8 cellular contexts compared by ENCODE assay signal in the genomic region with DNA sequence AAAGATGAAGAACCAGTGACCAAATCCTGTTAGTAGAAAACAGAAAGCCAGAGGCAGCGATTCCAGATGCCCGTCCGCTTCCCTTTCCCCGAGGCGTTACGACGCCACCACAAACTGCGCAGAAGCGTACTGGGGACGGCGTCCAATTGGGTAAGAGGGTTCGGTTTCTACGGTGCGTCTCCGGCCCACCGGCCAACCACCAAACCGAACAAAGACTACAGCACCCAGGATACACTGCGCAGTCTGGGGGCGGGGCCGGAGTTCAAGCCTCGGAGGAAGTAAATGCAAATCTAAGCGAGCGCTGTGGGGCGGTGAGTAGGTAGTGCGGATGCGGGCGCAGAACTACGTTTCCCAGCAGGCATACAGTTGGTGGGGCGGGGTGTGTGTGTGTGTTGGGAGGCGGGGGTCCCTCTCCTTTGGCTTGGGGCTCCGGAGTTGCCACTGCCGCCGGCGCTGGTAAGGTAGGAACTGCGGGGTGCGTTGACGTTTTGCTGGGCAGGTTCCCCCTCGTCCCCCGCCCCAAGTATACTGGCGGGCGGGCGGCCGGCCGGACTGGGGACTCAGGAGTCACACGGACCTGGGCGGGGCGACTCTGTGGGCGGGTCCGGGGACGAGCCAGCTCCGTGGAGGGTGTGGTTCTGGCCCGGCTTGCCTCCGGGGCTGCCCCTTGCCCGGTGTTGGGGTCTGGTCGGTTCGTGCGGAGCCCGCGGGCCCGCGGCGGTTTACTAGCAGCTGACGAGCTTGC. TPM values are rescaled to one million over a fixed set of nuclear protein-coding genes. Genes with fewer than 3 reads are reported as not detected.
DNase-seq lines count a peak whose midpoint lies in the region; TF ChIP-seq lines count a peak whose summit lies in the region.

A gene with protein sequence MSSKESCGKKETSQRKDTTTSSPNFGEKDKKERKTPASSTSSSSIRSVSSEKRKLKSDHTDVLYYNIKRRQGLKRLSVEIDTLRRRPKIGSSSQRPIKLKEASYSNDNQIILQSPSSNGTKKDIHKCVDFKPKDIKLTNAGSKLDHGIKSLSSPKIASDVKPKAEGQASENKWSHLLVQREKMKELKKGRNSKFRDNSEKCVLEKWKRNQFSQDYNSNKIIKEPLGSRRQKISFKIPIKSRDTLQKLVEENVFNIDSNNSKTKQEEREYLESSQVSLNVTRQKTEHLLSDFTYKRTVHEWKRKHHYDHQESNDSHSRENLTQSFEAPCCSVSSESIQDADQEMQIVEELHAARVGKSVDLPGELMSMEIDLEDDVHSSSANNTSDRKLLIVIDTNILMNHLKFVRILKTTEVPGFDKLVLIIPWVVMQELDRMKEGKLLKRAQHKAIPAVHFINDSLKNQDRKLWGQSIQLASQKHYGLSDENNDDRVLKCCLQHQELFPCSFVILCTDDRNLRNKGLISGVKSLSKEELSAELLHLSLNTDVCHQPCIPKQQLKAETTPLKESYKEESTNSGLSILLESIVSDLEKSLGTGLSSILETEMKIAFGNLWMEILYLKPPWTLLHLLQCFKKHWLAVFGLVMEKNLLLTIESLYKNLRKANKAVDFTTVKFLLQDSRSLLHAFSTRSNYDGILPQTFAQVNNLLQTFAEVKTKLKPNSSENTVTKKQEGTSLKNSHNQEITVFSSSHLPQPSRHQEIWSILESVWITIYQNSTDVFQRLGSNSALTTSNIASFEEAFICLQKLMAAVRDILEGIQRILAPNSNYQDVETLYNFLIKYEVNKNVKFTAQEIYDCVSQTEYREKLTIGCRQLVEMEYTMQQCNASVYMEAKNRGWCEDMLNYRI (plus strand): TSS at position 314 of the 745 bp plus-strand sequence. CDS start 3,675 bp downstream, outside the sequence.
A gene with protein sequence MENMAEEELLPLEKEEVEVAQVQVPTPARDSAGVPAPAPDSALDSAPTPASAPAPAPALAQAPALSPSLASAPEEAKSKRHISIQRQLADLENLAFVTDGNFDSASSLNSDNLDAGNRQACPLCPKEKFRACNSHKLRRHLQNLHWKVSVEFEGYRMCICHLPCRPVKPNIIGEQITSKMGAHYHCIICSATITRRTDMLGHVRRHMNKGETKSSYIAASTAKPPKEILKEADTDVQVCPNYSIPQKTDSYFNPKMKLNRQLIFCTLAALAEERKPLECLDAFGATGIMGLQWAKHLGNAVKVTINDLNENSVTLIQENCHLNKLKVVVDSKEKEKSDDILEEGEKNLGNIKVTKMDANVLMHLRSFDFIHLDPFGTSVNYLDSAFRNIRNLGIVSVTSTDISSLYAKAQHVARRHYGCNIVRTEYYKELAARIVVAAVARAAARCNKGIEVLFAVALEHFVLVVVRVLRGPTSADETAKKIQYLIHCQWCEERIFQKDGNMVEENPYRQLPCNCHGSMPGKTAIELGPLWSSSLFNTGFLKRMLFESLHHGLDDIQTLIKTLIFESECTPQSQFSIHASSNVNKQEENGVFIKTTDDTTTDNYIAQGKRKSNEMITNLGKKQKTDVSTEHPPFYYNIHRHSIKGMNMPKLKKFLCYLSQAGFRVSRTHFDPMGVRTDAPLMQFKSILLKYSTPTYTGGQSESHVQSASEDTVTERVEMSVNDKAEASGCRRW (minus strand): TSS at position 100 of the 745 bp plus-strand sequence. CDS start 241 bp downstream, outside the sequence.

- H3K79me1 ChIP-seq in H9 (ENCODE audit: insufficient read depth, low read depth, low read length, poor library complexity, severe bottlenecking): no peaks in the 10 kb centered on the region

- no peak within 1 kb of the TSS for H4K5ac ChIP-seq in H9 (ENCODE audit: insufficient read length, low read depth, low read length)

- no peaks in the 10 kb centered on the region for H3K36me3 ChIP-seq in MG63
- H3K36me3 ChIP-seq in stomach smooth muscle (ENCODE audit: control insufficient read depth in 2 of 2, insufficient read depth in 2 of 2, low read length in 2 of 2): no peaks in the 10 kb centered on the region

- H4K20me1 ChIP-seq in H9 (ENCODE audit: control insufficient read depth, insufficient read depth, insufficient read length): no peaks in the 10 kb centered on the region

- H3K79me2 ChIP-seq in H9 (ENCODE audit: insufficient read depth, low read length): no peaks in the 10 kb centered on the region

- H2BK5ac ChIP-seq in H9 (ENCODE audit: insufficient read length, low read length): no peak within 1 kb of the TSS

- H3K23ac ChIP-seq in H9 (ENCODE audit: insufficient read length, low read depth, low read length): no peak within 1 kb of the TSS

- no peak for TF ChIP-seq CTCF in H9 (conservative IDR thresholded peaks at IDR 0.05)
- no peak for TF ChIP-seq CTCF in foreskin fibroblast (IDR thresholded peaks at IDR 0.05; ENCODE audit: low read depth, low read length)
- TF ChIP-seq CTCF in neural crest cell (conservative IDR thresholded peaks at IDR 0.05): no peak

- H3K23me2 ChIP-seq in H9 (ENCODE audit: insufficient read length, low read depth, low read length, poor library complexity, severe bottlenecking): peaks cover 13% of the 10 kb centered on the region

- H3K27me3 Mint-ChIP-seq in H9 (ENCODE audit: low read depth) (no peaks in the 10 kb centered on the region), neural crest cell (ENCODE audit: low read depth) (no peaks in the 10 kb centered on the region)

- peak within 1 kb of the TSS; percentile 59 for H3K27ac ChIP-seq in H9 (ENCODE audit: insufficient read length, low read depth, low read length)
- peak within 1 kb of the TSS; percentile 98 for H3K27ac ChIP-seq in stomach smooth muscle (ENCODE audit: low read length)

- no peak within 1 kb of the TSS for H3K56ac ChIP-seq in H9 (ENCODE audit: insufficient read length, low read depth, low read length)

- H3K4me1 ChIP-seq in H9 (ENCODE audit: insufficient read depth, low read length) (no peaks in the 10 kb centered on the region), stomach smooth muscle (ENCODE audit: control insufficient read depth, insufficient read depth, low read length) (peaks cover 3% of the 10 kb centered on the region)

- no peak within 1 kb of the TSS for H3T11ph ChIP-seq in H9 (ENCODE audit: low read length)

- H3K9me3 Mint-ChIP-seq in H9: no peaks in the 10 kb centered on the region; a peak in 2 of 5 replicates
- no peaks in the 10 kb centered on the region for H3K9me3 Mint-ChIP-seq in neural crest cell

- H3K4ac ChIP-seq in H9 (ENCODE audit: low read depth, low read length): no peak within 1 kb of the TSS

- no peaks in the 10 kb centered on the region for H3K27me3 ChIP-seq in H9 (ENCODE audit: insufficient read depth, low read length)
- H3K27me3 ChIP-seq in MG63: no peaks in the 10 kb centered on the region
- no peaks in the 10 kb centered on the region for H3K27me3 ChIP-seq in stomach smooth muscle (ENCODE audit: control insufficient read depth in 1 of 2, insufficient read depth in 2 of 2, low read length in 2 of 2)

- DNase-seq in ELR (ENCODE audit: low read depth) (peak; percentile 100), H9 (peak; percentile 99), MG63 (peak; percentile 100), SHP77 treated with DMSO at 0.1 percent for 48 hours (lab: John Stamatoyannopoulos, UW) (peak; percentile 98), foreskin fibroblast (peak; percentile 99 to 100), neural crest cell (ENCODE audit: low read depth, low spot score) (peak; percentile 95)
- DNase-seq in activated gamma-delta T cell treated with anti-CD3 and anti-CD28 coated beads, Interleukin-2, amount 50 U/mL, for 16 hours (ENCODE audit: low read depth): peak; percentile 98

- H4K8ac ChIP-seq in H9 (replicated peaks; ENCODE audit: insufficient read length, low read depth, low read length): no peak within 1 kb of the TSS

- H3K14ac ChIP-seq in H9 (ENCODE audit: insufficient read depth, low read length): peak within 1 kb of the TSS; percentile 55

- H3K4me1 Mint-ChIP-seq in H9 (peaks cover 13 to 17% of the 10 kb centered on the region in 2 experiments), neural crest cell (peaks cover 19% of the 10 kb centered on the region)

- peak within 1 kb of the TSS; percentile 89 for H3K9ac ChIP-seq in H9 (ENCODE audit: extremely low read depth, insufficient read length, low read length)
- H3K9ac ChIP-seq in stomach smooth muscle (ENCODE audit: low read length in 2 of 2): peak within 1 kb of the TSS; percentile 95 to 96

- H3K9me3 ChIP-seq in H9 (ENCODE audit: control insufficient read depth, low read depth, low read length) (no peaks in the 10 kb centered on the region), MG63 (no peaks in the 10 kb centered on the region), stomach smooth muscle (ENCODE audit: control insufficient read depth in 2 of 2, low read length in 2 of 2) (no peaks in the 10 kb centered on the region)

- H3K27ac Mint-ChIP-seq in H9 (peak within 1 kb of the TSS; percentile 98 to 99 (median 98)), neural crest cell (ENCODE audit: unreplicated experiment) (peak within 1 kb of the TSS; percentile 99)

- no peak within 1 kb of the TSS for H2BK12ac ChIP-seq in H9 (ENCODE audit: insufficient read length, low read depth, low read length)

- H2AK5ac ChIP-seq in H9 (ENCODE audit: insufficient read length, low read length): no peak within 1 kb of the TSS

- peak within 1 kb of the TSS; percentile 49 for H3K18ac ChIP-seq in H9 (ENCODE audit: insufficient read length, low read depth, low read length)

- H4K91ac ChIP-seq in H9 (ENCODE audit: insufficient read length, low read depth, low read length): no peak within 1 kb of the TSS

- H3K4me2 ChIP-seq in H9 (ENCODE audit: insufficient read depth, insufficient read length, low read length): peak within 1 kb of the TSS; percentile 98

- H2BK120ac ChIP-seq in H9 (ENCODE audit: low read depth, low read length, poor library complexity, severe bottlenecking): no peak within 1 kb of the TSS

- H3K36me3 Mint-ChIP-seq in H9 (ENCODE audit: insufficient read depth in 1 of 3, low read depth in 3 of 3) (no peaks in the 10 kb centered on the region), neural crest cell (ENCODE audit: low read depth) (no peaks in the 10 kb centered on the region)

- H2BK20ac ChIP-seq in H9 (ENCODE audit: low read depth, low read length, poor library complexity, severe bottlenecking): no peak within 1 kb of the TSS

- H2AFZ ChIP-seq in H9 (ENCODE audit: low read length): peak within 1 kb of the TSS; percentile 66

- H3K4me3 Mint-ChIP-seq in H9: peak within 1 kb of the TSS; percentile 92 to 97
- H3K4me3 Mint-ChIP-seq in neural crest cell: peak within 1 kb of the TSS; percentile 99

- no peak within 1 kb of the TSS for H2BK15ac ChIP-seq in H9 (ENCODE audit: low read depth, low read length)

- H3K4me3 ChIP-seq in MG63 (peak within 1 kb of the TSS; percentile 92), foreskin fibroblast (ENCODE audit: low read depth in 1 of 2, low read length in 2 of 2) (peak within 1 kb of the TSS; percentile 96 to 98), stomach smooth muscle (ENCODE audit: low read length in 2 of 2) (peak within 1 kb of the TSS; percentile 92 to 94)

- no CpG with 5 or more reads among the region's 63 CpGs for WGBS in H9 (ENCODE audit: extremely low coverage, insufficient read length, low lambda C conversion rate)

RNA-seq across cellular contexts. Expression of the first gene that starts in this region (rescaled TPM):
- total RNA-seq in H9 (2021) (5.2 and 5.8 TPM in 2 replicates), neural crest cell (4.5 and 5.8 TPM in 2 replicates)
- total RNA-seq in MG63 (2014; rRNA removed; shearing (Covaris generic); ENCODE audit: low replicate concordance): 2.3 and 2.9 TPM in 2 replicates

RNA-seq across cellular contexts. Expression of the second gene that starts in this region (rescaled TPM):
- total RNA-seq in H9 (2021) (16.6 and 17.9 TPM in 2 replicates), neural crest cell (19.7 and 24.0 TPM in 2 replicates)
- total RNA-seq in MG63 (2014; rRNA removed; shearing (Covaris generic); ENCODE audit: low replicate concordance): 8.9 and 13.0 TPM in 2 replicates

Comparison
In these comparisons a context has a peak if more than half of its experiments do, and no peak if none do; other contexts are left out.
1. Peak in every context shown above with its lines: DNase-seq, H3K4me3 ChIP-seq and H3K27ac ChIP-seq.